29 cellular contexts compared by ENCODE assay signal in the genomic region with DNA sequence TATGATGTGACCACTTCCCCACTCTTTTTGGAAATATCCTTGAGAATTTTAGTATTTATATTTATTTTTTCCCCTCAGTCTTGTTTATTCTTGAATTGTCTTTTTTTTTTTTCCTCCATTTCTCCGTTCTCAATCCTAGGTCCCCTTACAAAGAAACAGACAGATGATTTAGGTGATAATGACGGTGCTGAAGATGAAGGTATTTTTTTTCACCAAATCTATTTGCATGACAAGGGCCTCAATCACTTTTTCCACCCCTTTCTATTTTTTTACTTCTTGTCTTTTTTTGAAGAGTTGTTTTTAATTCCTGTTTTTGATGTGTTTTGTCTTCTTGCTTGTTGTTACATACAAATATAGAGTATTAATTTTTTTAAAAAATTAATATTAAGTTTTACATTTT.
"Had no signal": no experiment of that assay in that cellular context is flagged by ENCODE, and none has a peak within 500 bp of the region (broad histone marks: within the 10 kb centered on the region; RNA-seq: fewer than 3 reads in every experiment).

No MANE protein-coding gene starts in this region.

- H3K4me2 ChIP-seq: smooth muscle cell had no signal

- H3K9me3 ChIP-seq: right atrium auricular region, uterus had no signal

- H3K4me3 ChIP-seq: right atrium auricular region, smooth muscle cell, uterus had no signal

- H3K36me3 Mint-ChIP-seq: naive thymus-derived CD4-positive, alpha-beta T cell; stimulated activated memory B cell treated with anti-CD40 and anti-IgM and Interleukin-4, amounts not matched to agents 10 μg/mL and 1 μg/mL and 100 μg/mL, for 72 hours; type B pancreatic cell had no signal

- H3K4me1 Mint-ChIP-seq: activated CD4-positive, alpha-beta T cell treated with anti-CD3 and anti-CD28 coated beads, Interleukin-2, amount 10 ng/mL, durations not matched to agents 7 days and 5 days; activated naive CD8-positive, alpha-beta T cell treated with anti-CD3 and anti-CD28 coated beads, Interleukin-2, amount 50 U/mL, for 24 hours; activated T-helper 17 cell treated with anti-CD3 and anti-CD28 coated beads, Interleukin-2, amount 50 U/mL, for 72 hours; naive thymus-derived CD4-positive, alpha-beta T cell; stimulated activated memory B cell treated with anti-CD40 and anti-IgM and Interleukin-4, amounts not matched to agents 10 μg/mL and 1 μg/mL and 100 μg/mL, for 72 hours; stimulated activated naive CD8-positive, alpha-beta T cell treated with anti-CD3 and anti-CD28 coated beads, Interleukin-15, amount 100 ng/mL, for 72 hours had no signal

- H3K9me3 Mint-ChIP-seq: activated CD4-positive, alpha-beta T cell treated with anti-CD3 and anti-CD28 coated beads, Interleukin-2, amount 10 ng/mL, durations not matched to agents 7 days and 5 days; activated CD8-positive, alpha-beta T cell treated with anti-CD3 and anti-CD28 coated beads for 36 hours; activated T-cell treated with anti-CD3 and anti-CD28 coated beads, Interleukin-2, amount 50 U/mL, for 4 hours; activated T-helper 17 cell treated with anti-CD3 and anti-CD28 coated beads, Interleukin-2, amount 50 U/mL, for 72 hours; naive thymus-derived CD4-positive, alpha-beta T cell; stimulated activated memory B cell treated with anti-CD40 and anti-IgM and Interleukin-4, amounts not matched to agents 10 μg/mL and 1 μg/mL and 100 μg/mL, for 72 hours; stimulated activated naive CD8-positive, alpha-beta T cell treated with anti-CD3 and anti-CD28 coated beads, Interleukin-15, amount 100 ng/mL, for 72 hours; type B pancreatic cell had no signal

- DNase-seq: activated CD4-positive, alpha-beta T cell treated with anti-CD3 and anti-CD28 coated beads, Interleukin-2, amount 10 ng/mL, durations not matched to agents 7 days and 5 days; activated CD4-positive, CD25-positive, alpha-beta regulatory T cell treated with anti-CD3 and anti-CD28 coated beads, Interleukin-2, amount 50 U/mL, for 72 hours; activated CD8-positive, alpha-beta T cell treated with anti-CD3 and anti-CD28 coated beads for 36 hours; activated gamma-delta T cell treated with Interleukin-2 at 50 U/mL for 16 hours; activated naive CD4-positive, alpha-beta T cell treated with anti-CD3 and anti-CD28 coated beads, Interleukin-2, amount 50 U/mL, for 16 hours; activated naive CD8-positive, alpha-beta T cell treated with anti-CD3 and anti-CD28 coated beads, Interleukin-2, amount 50 U/mL, for 24 hours; activated T-cell treated with anti-CD3 and anti-CD28 coated beads, Interleukin-2, amount 50 U/mL, for 4 hours; amygdala; dermis blood vessel endothelial cell; effector CD4-positive, alpha-beta T cell; kidney; midbrain; naive thymus-derived CD4-positive, alpha-beta T cell; occipital lobe; stimulated activated CD4-positive, alpha-beta T cell treated with anti-CD3 and anti-CD28 coated beads, Interleukin-1b, Interleukin-23, amount 100 ng/mL, for 48 hours; stimulated activated CD4-positive, alpha-beta T cell treated with anti-CD3 and anti-CD28 coated beads, Interleukin-4, amount 100 ng/mL, for 4 hours; stimulated activated CD8-positive, alpha-beta memory T cell treated with anti-CD3 and anti-CD28 coated beads, Interleukin-4, amount 100 ng/mL, for 48 hours; stimulated activated naive CD8-positive, alpha-beta T cell treated with anti-CD3 and anti-CD28 coated beads, Interleukin-15, amount 100 ng/mL, for 72 hours; substantia nigra; T1000; uterus; WERI-Rb-1 had no signal

- FAIRE-seq: bronchial epithelial cell had no signal

- H3K4me1 ChIP-seq: parathyroid adenoma, right atrium auricular region, uterus had no signal

- H3K4me3 Mint-ChIP-seq: activated CD4-positive, alpha-beta T cell treated with anti-CD3 and anti-CD28 coated beads, Interleukin-2, amount 10 ng/mL, durations not matched to agents 7 days and 5 days; activated CD8-positive, alpha-beta T cell treated with anti-CD3 and anti-CD28 coated beads for 36 hours; activated naive CD8-positive, alpha-beta T cell treated with anti-CD3 and anti-CD28 coated beads, Interleukin-2, amount 50 U/mL, for 24 hours; activated T-cell treated with anti-CD3 and anti-CD28 coated beads, Interleukin-2, amount 50 U/mL, for 4 hours; activated T-helper 17 cell treated with anti-CD3 and anti-CD28 coated beads, Interleukin-2, amount 50 U/mL, for 72 hours; naive thymus-derived CD4-positive, alpha-beta T cell; stimulated activated memory B cell treated with anti-CD40 and anti-IgM and Interleukin-4, amounts not matched to agents 10 μg/mL and 1 μg/mL and 100 μg/mL, for 72 hours; stimulated activated naive CD8-positive, alpha-beta T cell treated with anti-CD3 and anti-CD28 coated beads, Interleukin-15, amount 100 ng/mL, for 72 hours; type B pancreatic cell had no signal

- H2AFZ ChIP-seq: parathyroid adenoma had no signal

- H3K27me3 Mint-ChIP-seq: activated CD4-positive, alpha-beta T cell treated with anti-CD3 and anti-CD28 coated beads, Interleukin-2, amount 10 ng/mL, durations not matched to agents 7 days and 5 days; activated CD8-positive, alpha-beta T cell treated with anti-CD3 and anti-CD28 coated beads for 36 hours; activated naive CD8-positive, alpha-beta T cell treated with anti-CD3 and anti-CD28 coated beads, Interleukin-2, amount 50 U/mL, for 24 hours; activated T-helper 17 cell treated with anti-CD3 and anti-CD28 coated beads, Interleukin-2, amount 50 U/mL, for 72 hours; naive thymus-derived CD4-positive, alpha-beta T cell; stimulated activated memory B cell treated with anti-CD40 and anti-IgM and Interleukin-4, amounts not matched to agents 10 μg/mL and 1 μg/mL and 100 μg/mL, for 72 hours; stimulated activated naive CD8-positive, alpha-beta T cell treated with anti-CD3 and anti-CD28 coated beads, Interleukin-15, amount 100 ng/mL, for 72 hours; type B pancreatic cell had no signal

- H3K27ac Mint-ChIP-seq: activated CD4-positive, alpha-beta T cell treated with anti-CD3 and anti-CD28 coated beads, Interleukin-2, amount 10 ng/mL, durations not matched to agents 7 days and 5 days; activated CD8-positive, alpha-beta T cell treated with anti-CD3 and anti-CD28 coated beads for 36 hours; activated naive CD8-positive, alpha-beta T cell treated with anti-CD3 and anti-CD28 coated beads, Interleukin-2, amount 50 U/mL, for 24 hours; activated T-helper 17 cell treated with anti-CD3 and anti-CD28 coated beads, Interleukin-2, amount 50 U/mL, for 72 hours; naive thymus-derived CD4-positive, alpha-beta T cell; stimulated activated memory B cell treated with anti-CD40 and anti-IgM and Interleukin-4, amounts not matched to agents 10 μg/mL and 1 μg/mL and 100 μg/mL, for 72 hours; stimulated activated naive CD8-positive, alpha-beta T cell treated with anti-CD3 and anti-CD28 coated beads, Interleukin-15, amount 100 ng/mL, for 72 hours; type B pancreatic cell had no signal

- ATAC-seq: activated CD8-positive, alpha-beta T cell treated with anti-CD3 and anti-CD28 coated beads for 36 hours; activated naive CD8-positive, alpha-beta T cell treated with anti-CD3 and anti-CD28 coated beads, Interleukin-2, amount 50 U/mL, for 24 hours; activated T-cell treated with anti-CD3 and anti-CD28 coated beads, Interleukin-2, amount 50 U/mL, for 4 hours; activated T-helper 17 cell treated with anti-CD3 and anti-CD28 coated beads, Interleukin-2, amount 50 U/mL, for 72 hours; naive thymus-derived CD4-positive, alpha-beta T cell; stimulated activated memory B cell treated with anti-CD40 and anti-IgM and Interleukin-4, amounts not matched to agents 10 μg/mL and 1 μg/mL and 100 μg/mL, for 72 hours; stimulated activated naive CD8-positive, alpha-beta T cell treated with anti-CD3 and anti-CD28 coated beads, Interleukin-15, amount 100 ng/mL, for 72 hours had no signal

- H3K36me3 ChIP-seq: right atrium auricular region, uterus, WERI-Rb-1 had no signal

- H3K79me2 ChIP-seq: parathyroid adenoma had no signal

- H3K27ac ChIP-seq: parathyroid adenoma, right atrium auricular region, uterus, WERI-Rb-1 had no signal
